ENCODE assay signal across 8 cellular contexts in the genomic region with DNA sequence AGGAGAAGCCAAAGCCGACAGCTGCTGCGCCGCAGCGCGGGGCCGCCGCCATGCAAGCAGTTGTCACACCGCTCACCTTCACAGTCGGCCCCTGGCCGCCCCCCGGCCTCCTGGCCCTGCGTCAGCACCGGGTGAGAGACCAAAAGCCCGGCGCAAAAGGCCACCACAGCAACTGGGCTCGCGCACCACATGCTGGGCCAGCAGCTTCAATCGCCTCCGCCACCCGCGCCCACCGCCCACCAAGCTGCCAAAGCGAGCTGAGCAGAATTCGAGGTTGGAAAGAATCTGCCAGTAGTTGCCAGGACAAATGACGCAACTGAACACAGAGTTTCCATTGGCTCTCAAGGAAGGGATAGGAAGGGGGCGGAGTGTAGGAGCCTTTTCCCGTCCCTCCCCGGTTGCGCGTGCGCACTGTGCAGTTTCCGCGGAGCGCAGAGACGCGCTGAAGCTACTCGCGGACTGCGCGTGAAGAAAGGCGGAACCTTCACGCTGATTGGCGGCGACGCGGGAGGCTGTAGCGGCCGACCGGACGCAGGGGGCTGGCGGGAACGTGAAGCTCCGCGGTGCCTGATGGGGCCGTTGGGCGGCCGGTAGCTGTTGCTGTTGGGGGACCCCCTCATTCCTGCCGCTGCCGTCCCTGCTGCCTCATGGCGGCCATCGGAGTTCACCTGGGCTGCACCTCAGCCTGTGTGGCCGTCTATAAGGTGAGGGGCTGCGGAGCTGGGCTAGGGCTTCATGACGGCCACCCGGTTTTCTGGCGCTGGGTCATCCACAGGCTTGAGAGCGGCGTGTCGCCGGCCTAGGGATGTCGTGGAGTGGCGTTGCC. TPM values are rescaled to one million over a fixed set of nuclear protein-coding genes. Genes with fewer than 3 reads are reported as not detected.
DNase-seq lines count a peak whose midpoint lies in the region; ATAC-seq, FAIRE-seq and TF ChIP-seq lines count a peak whose summit lies in the region.

A gene (minus strand): TSS at position 282 of the 826 bp plus-strand sequence. CDS start 91 bp downstream, at position 191.
A gene with protein sequence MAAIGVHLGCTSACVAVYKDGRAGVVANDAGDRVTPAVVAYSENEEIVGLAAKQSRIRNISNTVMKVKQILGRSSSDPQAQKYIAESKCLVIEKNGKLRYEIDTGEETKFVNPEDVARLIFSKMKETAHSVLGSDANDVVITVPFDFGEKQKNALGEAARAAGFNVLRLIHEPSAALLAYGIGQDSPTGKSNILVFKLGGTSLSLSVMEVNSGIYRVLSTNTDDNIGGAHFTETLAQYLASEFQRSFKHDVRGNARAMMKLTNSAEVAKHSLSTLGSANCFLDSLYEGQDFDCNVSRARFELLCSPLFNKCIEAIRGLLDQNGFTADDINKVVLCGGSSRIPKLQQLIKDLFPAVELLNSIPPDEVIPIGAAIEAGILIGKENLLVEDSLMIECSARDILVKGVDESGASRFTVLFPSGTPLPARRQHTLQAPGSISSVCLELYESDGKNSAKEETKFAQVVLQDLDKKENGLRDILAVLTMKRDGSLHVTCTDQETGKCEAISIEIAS (plus strand): TSS at position 551 of the 826 bp plus-strand sequence. CDS start 97 bp downstream, at position 648.
A gene with protein sequence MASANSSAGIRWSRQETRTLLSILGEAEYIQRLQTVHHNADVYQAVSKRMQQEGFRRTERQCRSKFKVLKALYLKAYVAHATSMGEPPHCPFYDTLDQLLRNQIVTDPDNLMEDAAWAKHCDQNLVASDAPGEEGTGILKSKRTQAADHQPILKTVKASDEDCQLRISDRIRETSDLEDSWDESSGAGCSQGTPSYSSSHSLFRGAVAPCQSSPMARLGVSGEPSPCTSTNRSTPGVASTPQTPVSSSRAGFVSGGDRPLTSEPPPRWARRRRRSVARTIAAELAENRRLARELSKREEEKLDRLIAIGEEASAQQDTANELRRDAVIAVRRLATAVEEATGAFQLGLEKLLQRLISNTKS (plus strand): TSS at position 551 of the 826 bp plus-strand sequence. CDS start 3,979 bp downstream, outside the sequence.

- H3K9me3 Mint-ChIP-seq in naive thymus-derived CD8-positive, alpha-beta T cell: no peaks in the 10 kb centered on the region

- no peak for TF ChIP-seq CTCF in Loucy (conservative IDR thresholded peaks at IDR 0.05; ENCODE audit: low read length)
- TF ChIP-seq CTCF in fibroblast of mammary gland (conservative IDR thresholded peaks at IDR 0.05; ENCODE audit: control insufficient read depth, insufficient read depth, low read depth, low read length): no peak

- H3K27ac Mint-ChIP-seq in naive thymus-derived CD8-positive, alpha-beta T cell: peak within 1 kb of the TSS; percentile 95 to 99 (median 98)

- peak; percentile 88 to 93 for ATAC-seq in naive thymus-derived CD8-positive, alpha-beta T cell

- H3K4me3 ChIP-seq in Loucy (ENCODE audit: low read length, poor library complexity, severe bottlenecking) (peak within 1 kb of the TSS; percentile 85), fibroblast of mammary gland (ENCODE audit: control insufficient read depth, low read depth, low read length) (peak within 1 kb of the TSS; percentile 92)

- peaks cover 26% of the 10 kb centered on the region for H3K4me1 ChIP-seq in Loucy (ENCODE audit: insufficient read depth, low read length, poor library complexity, severe bottlenecking)

- peak within 1 kb of the TSS; percentile 98 for H3K9ac ChIP-seq in Loucy (ENCODE audit: low read depth, low read length, poor library complexity, severe bottlenecking)

- DNase-seq in EL (peak; percentile 99), H54 (ENCODE audit: insufficient read length, low spot score) (peak; percentile 85), fibroblast of mammary gland (ENCODE audit: low read depth) (peak; percentile 99)
- DNase-seq in activated T-helper 9 cell treated with anti-CD3 and anti-CD28 coated beads, Interleukin-2, amount 50 U/mL, for 16 hours (ENCODE audit: low read depth): peak; percentile 99
- peak; percentile 97 to 100 (median 99) for DNase-seq in naive thymus-derived CD8-positive, alpha-beta T cell
- DNase-seq in stimulated activated naive CD4-positive, alpha-beta T cell (lab: John Stamatoyannopoulos, UW): peak; percentile 93 to 98 (median 98)

- peak within 1 kb of the TSS; percentile 88 to 99 (median 94) for H3K4me3 Mint-ChIP-seq in naive thymus-derived CD8-positive, alpha-beta T cell

- H3K27me3 ChIP-seq in Loucy (ENCODE audit: insufficient read depth, low read length, poor library complexity, severe bottlenecking): no peaks in the 10 kb centered on the region

- TF ChIP-seq POLR2A in H54 (IDR thresholded peaks at IDR 0.05; ENCODE audit: low read depth, low read length) (peak; percentile 86), Raji (IDR thresholded peaks at IDR 0.05; ENCODE audit: insufficient read depth, low read depth, low read length) (peak; percentile 94)

- peaks cover 41% of the 10 kb centered on the region for H4K20me1 ChIP-seq in Loucy (ENCODE audit: insufficient read depth, low read length, poor library complexity, severe bottlenecking)

- H3K36me3 ChIP-seq in Loucy (ENCODE audit: insufficient read depth, low read length): peaks cover 30% of the 10 kb centered on the region; the same call in 1 of the 2 replicates

- peaks cover 11 to 39% (median 28%) of the 10 kb centered on the region in 4 donors for H3K4me1 Mint-ChIP-seq in naive thymus-derived CD8-positive, alpha-beta T cell

- H2AFZ ChIP-seq in Loucy (ENCODE audit: low read length): peak within 1 kb of the TSS; percentile 96

- peaks cover 4 to 34% (median 8%) of the 10 kb centered on the region in 3 donors for H3K36me3 Mint-ChIP-seq in naive thymus-derived CD8-positive, alpha-beta T cell

- no peaks in the 10 kb centered on the region for H3K9me3 ChIP-seq in Loucy (ENCODE audit: insufficient read depth, low read depth, low read length)

- no peaks in the 10 kb centered on the region for H3K9me2 ChIP-seq in Loucy (replicated peaks; ENCODE audit: low read depth, low read length)

- H3F3A ChIP-seq in Loucy (ENCODE audit: low read depth): no peaks in the 10 kb centered on the region

- POLR2A ChIA-PET in naive thymus-derived CD8-positive, alpha-beta T cell (lab: Charles Lee): interaction anchor here (0.5 to 4.1 kb wide), 29 partner anchors 9 to 1488 kb away, joined by 3 to 30 read pairs (median 5); a partner anchor contains a TSS

- H3K79me2 ChIP-seq in Loucy (ENCODE audit: insufficient read depth, low read length): peaks cover 48% of the 10 kb centered on the region

- H3K4me2 ChIP-seq in Loucy (ENCODE audit: low read depth, low read length, poor library complexity, severe bottlenecking): peak within 1 kb of the TSS; percentile 96

- no peaks in the 10 kb centered on the region for H3K27me3 Mint-ChIP-seq in naive thymus-derived CD8-positive, alpha-beta T cell

- peak; percentile 98 for FAIRE-seq in H54 (lab: Jason Lieb, UNC)

RNA-seq across cellular contexts. Expression of the first gene that starts in this region (rescaled TPM):
- 1 to 10 TPM; 4.9 to 6.2 TPM for total RNA-seq in naive thymus-derived CD8-positive, alpha-beta T cell
- polyA plus RNA-seq in naive thymus-derived CD8-positive, alpha-beta T cell: 1 to 10 TPM; 1.4 to 2.6 (median 2.2) TPM

RNA-seq across cellular contexts. Expression of the second gene that starts in this region (rescaled TPM):
- 10 to 100 TPM; 16.7 to 18.1 TPM for total RNA-seq in naive thymus-derived CD8-positive, alpha-beta T cell
- polyA plus RNA-seq in naive thymus-derived CD8-positive, alpha-beta T cell: 10 to 100 TPM; 15.1 to 18.9 (median 17.6) TPM

RNA-seq across cellular contexts. Expression of the third gene that starts in this region (rescaled TPM):
- 10 to 100 TPM; 13.6 to 15.3 TPM for total RNA-seq in naive thymus-derived CD8-positive, alpha-beta T cell
- polyA plus RNA-seq in naive thymus-derived CD8-positive, alpha-beta T cell: 1 to 10 TPM; 4.6 to 9.9 (median 9.2) TPM

Comparison
In these comparisons a context has a peak if more than half of its experiments do, and no peak if none do; other contexts are left out.
1. Peak in every context shown above with its lines: DNase-seq, ATAC-seq and H3K4me3 ChIP-seq.